ENCODE assay signal across 1 cellular context in the genomic region with DNA sequence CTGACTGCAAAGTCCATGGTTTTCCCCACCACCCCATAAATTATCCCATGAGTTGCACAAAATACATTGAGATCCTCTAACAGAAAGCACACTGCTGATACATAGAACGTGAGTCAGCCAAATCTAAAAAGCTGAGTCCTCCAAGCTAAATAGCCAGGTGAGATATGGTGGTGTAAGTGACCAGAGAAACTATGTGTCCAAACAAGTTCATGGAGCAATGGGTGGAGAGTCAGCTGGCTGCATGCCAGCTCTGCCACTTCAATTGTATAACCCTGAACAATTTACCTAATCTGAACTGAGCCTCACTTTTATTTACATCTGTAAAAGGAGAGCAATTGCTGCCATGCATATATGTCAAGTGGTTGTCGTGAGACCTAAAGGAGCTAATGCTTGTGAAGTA.
TF ChIP-seq lines count a peak whose summit lies in the region.

No MANE protein-coding gene starts in this region.

TF ChIP-seq in HepG2, 621 proteins besides CTCF, POLR2A, EP300 and RAD21 (continued from another document):
- TF ChIP-seq, protein P1, sequence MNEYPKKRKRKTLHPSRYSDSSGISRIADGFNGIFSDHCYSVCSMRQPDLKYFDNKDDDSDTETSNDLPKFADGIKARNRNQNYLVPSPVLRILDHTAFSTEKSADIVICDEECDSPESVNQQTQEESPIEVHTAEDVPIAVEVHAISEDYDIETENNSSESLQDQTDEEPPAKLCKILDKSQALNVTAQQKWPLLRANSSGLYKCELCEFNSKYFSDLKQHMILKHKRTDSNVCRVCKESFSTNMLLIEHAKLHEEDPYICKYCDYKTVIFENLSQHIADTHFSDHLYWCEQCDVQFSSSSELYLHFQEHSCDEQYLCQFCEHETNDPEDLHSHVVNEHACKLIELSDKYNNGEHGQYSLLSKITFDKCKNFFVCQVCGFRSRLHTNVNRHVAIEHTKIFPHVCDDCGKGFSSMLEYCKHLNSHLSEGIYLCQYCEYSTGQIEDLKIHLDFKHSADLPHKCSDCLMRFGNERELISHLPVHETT (CRISPR knock-in tag; conservative IDR thresholded peaks at IDR 0.05), result no peak
- TF ChIP-seq ELF1 (CRISPR knock-in tag; IDR thresholded peaks at IDR 0.05), result no peak
